In genomic region chr5:55993013-55993412, GRCh38 we compare ENCODE assay signal across 8 cellular contexts. TPM values are rescaled to one million over a fixed set of nuclear protein-coding genes. Genes with fewer than 3 reads are reported as not detected.
DNase-seq lines count a peak whose midpoint lies in the region; ATAC-seq, FAIRE-seq and TF ChIP-seq lines count a peak whose summit lies in the region.

No MANE protein-coding gene starts in this region.

- DNase-seq in A549 (ENCODE audit: low read depth in 1 of 2, low spot score in 1 of 2) = no peak
- peak; percentile 37 to 63 for DNase-seq in cardiac fibroblast (ENCODE audit: low read depth in 2 of 2)
- DNase-seq in mesothelial cell of epicardium (ENCODE audit: low spot score in 2 of 2, unreplicated experiment in 2 of 2) = no peak
- DNase-seq in SHP77 (lab: John Stamatoyannopoulos, UW) = no peak
- DNase-seq in GM12892 (ENCODE audit: insufficient read length) = no peak

- TF ChIP-seq CTCF in A549 (IDR thresholded peaks at IDR 0.05) (no peak), HEK293 (tag by site-specific recombination; IDR thresholded peaks at IDR 0.05) (no peak), cardiac fibroblast (IDR thresholded peaks at IDR 0.05; ENCODE audit: low read depth, low read length) (no peak), mesothelial cell of epicardium (IDR thresholded peaks at IDR 0.05; ENCODE audit: unreplicated experiment) (no peak)

- no peaks in the 10 kb centered on the region for H3K27me3 Mint-ChIP-seq in mesothelial cell of epicardium (ENCODE audit: low read depth)

- no peak for TF ChIP-seq POLR2A in A549 (IDR thresholded peaks at IDR 0.05; ENCODE audit: low read length)
- TF ChIP-seq POLR2A in GM12892 (IDR thresholded peaks at IDR 0.05; ENCODE audit: low read depth, low read length) = no peak

- H3K9me3 ChIP-seq in A549 (no peaks in the 10 kb centered on the region), HEK293 (ENCODE audit: control insufficient read depth, insufficient read depth, low read depth, low read length) (no peaks in the 10 kb centered on the region)

- peak overlapping the region; percentile 75 to 94 for H3K27ac ChIP-seq in A549
- no peak overlapping the region for H3K27ac ChIP-seq in HEK293 (ENCODE audit: extremely low read depth, low read depth, low read length)

- no peak for ATAC-seq in A549
- no peak for ATAC-seq in GM19452 (IDR thresholded peaks at IDR 0.05; ENCODE audit: unreplicated experiment)
- ATAC-seq in HG03469 (IDR thresholded peaks at IDR 0.05; ENCODE audit: unreplicated experiment) = no peak

- peaks cover 4% of the 10 kb centered on the region for H3K36me3 Mint-ChIP-seq in mesothelial cell of epicardium

- H3K27ac Mint-ChIP-seq in mesothelial cell of epicardium = peak overlapping the region; percentile 98

- POLR2A ChIA-PET in A549 (lab: Yijun Ruan, JAX) = no interaction called here
- POLR2A ChIA-PET in HEK293 (lab: Yijun Ruan, JAX) = interaction anchor here (0.6 kb wide), 1 partner anchor 87 kb away, joined by 9 read pairs; no protein-coding TSS in a partner anchor

- TF ChIP-seq RAD21 in A549 (conservative IDR thresholded peaks at IDR 0.05 in 1 of 2, IDR thresholded peaks at IDR 0.05 in 1 of 2) = no peak

- H3K9me3 Mint-ChIP-seq in mesothelial cell of epicardium = peaks cover 5% of the 10 kb centered on the region

- H3K4me3 ChIP-seq in A549 (peak overlapping the region; percentile 80), HEK293 (ENCODE audit: low read depth, low read length) (peak overlapping the region; percentile 85), cardiac fibroblast (replicated peaks in 1 of 2; ENCODE audit: low read depth in 2 of 2, low read length in 2 of 2) (peak overlapping the region; percentile 74 to 86)

- peak overlapping the region; percentile 90 for H3K4me3 Mint-ChIP-seq in mesothelial cell of epicardium

- H3K4me1 ChIP-seq in A549 (peaks cover 53% of the 10 kb centered on the region), HEK293 (ENCODE audit: control insufficient read depth, insufficient read depth, low read length) (peaks cover 15% of the 10 kb centered on the region)

- H3K36me3 ChIP-seq in HEK293 (ENCODE audit: control insufficient read depth in 2 of 2, insufficient read depth in 1 of 2, low read length in 2 of 2) = no peaks in the 10 kb centered on the region

- no peak for TF ChIP-seq EP300 in A549 (IDR thresholded peaks at IDR 0.05)

- CTCF ChIA-PET in A549 (lab: Yijun Ruan, JAX) = interaction anchor here (0.9 kb wide), 1 partner anchor 57 kb away, joined by 3 read pairs; no protein-coding TSS in a partner anchor
- CTCF ChIA-PET in HEK293 (lab: Yijun Ruan, JAX) = interaction anchor here (0.7 kb wide), 1 partner anchor 57 kb away, joined by 6 read pairs; no protein-coding TSS in a partner anchor

- peak overlapping the region; percentile 92 for H3K4me2 ChIP-seq in A549

- 28% methylated on average over 5 of the region's 5 CpGs for WGBS in A549 (ENCODE audit: missing lambda C conversion rate)

- peaks cover 57% of the 10 kb centered on the region for H3K4me1 Mint-ChIP-seq in mesothelial cell of epicardium

- FAIRE-seq in A549 (lab: Jason Lieb, UNC) (no peak), GM12892 (lab: Jason Lieb, UNC) (no peak)

TF ChIP-seq in A549, 52 proteins besides CTCF, POLR2A, EP300 and RAD21:
- TF ChIP-seq RNF2 (IDR thresholded peaks at IDR 0.05; ENCODE audit: borderline replicate concordance, low read depth) = no peak
- no peak for TF ChIP-seq JUN (IDR thresholded peaks at IDR 0.05)
- no peak for TF ChIP-seq HDAC2 (IDR thresholded peaks at IDR 0.05)
- TF ChIP-seq CBX2 (IDR thresholded peaks at IDR 0.05; ENCODE audit: borderline replicate concordance, low read depth) = no peak
- no peak for TF ChIP-seq ZNF302 (CRISPR knock-in tag; IDR thresholded peaks at IDR 0.05)
TF ChIP-seq in A549: peak in this region for 0.

TF ChIP-seq in HEK293, 187 proteins besides CTCF, POLR2A, EP300 and RAD21 (continues in another document):
- TF ChIP-seq ZNF423 (tag by site-specific recombination; IDR thresholded peaks at IDR 0.05) = no peak
- peak; percentile 51; the same call in 1 of the 2 replicates for TF ChIP-seq ZNF596 (tag by site-specific recombination; IDR thresholded peaks at IDR 0.05)
- TF ChIP-seq ZBTB17 (tag by site-specific recombination; IDR thresholded peaks at IDR 0.05) = 0 out of 2 replicates have a peak, but pooled peaks have one; percentile 33
- TF ChIP-seq ZNF394 (tag by site-specific recombination; IDR thresholded peaks at IDR 0.05; ENCODE audit: borderline replicate concordance) = peak; percentile 85; the same call in 1 of the 2 replicates
- TF ChIP-seq ZBTB8A (tag by site-specific recombination; IDR thresholded peaks at IDR 0.05) = peak; percentile 55
- TF ChIP-seq KLF9 (tag by site-specific recombination; IDR thresholded peaks at IDR 0.05; ENCODE audit: low read depth) = no peak
- 0 out of 2 replicates have a peak, but pooled peaks have one; percentile 27 for TF ChIP-seq ZEB2 (tag by site-specific recombination; IDR thresholded peaks at IDR 0.05)
- TF ChIP-seq GFI1B (tag by site-specific recombination; IDR thresholded peaks at IDR 0.05) = peak; percentile 53; the same call in 1 of the 2 replicates
- no peak for TF ChIP-seq ZNF670 (tag by site-specific recombination; IDR thresholded peaks at IDR 0.05; ENCODE audit: low read depth)
- no peak for TF ChIP-seq ZNF48 (tag by site-specific recombination; IDR thresholded peaks at IDR 0.05)
- TF ChIP-seq FEZF1 (tag by site-specific recombination; IDR thresholded peaks at IDR 0.05) = peak; percentile 97
- TF ChIP-seq ZNF664 (tag by site-specific recombination; IDR thresholded peaks at IDR 0.05) = peak; percentile 80; the same call in 1 of the 2 replicates
- TF ChIP-seq INSM2 (tag by site-specific recombination; IDR thresholded peaks at IDR 0.05) = no peak
- TF ChIP-seq WT1 (tag by site-specific recombination; IDR thresholded peaks at IDR 0.05) = peak; percentile 76
- peak; percentile 38; the same call in 1 of the 2 replicates for TF ChIP-seq ZNF24 (tag by site-specific recombination; IDR thresholded peaks at IDR 0.05)
- peak; percentile 79 for TF ChIP-seq SP7 (tag by site-specific recombination; IDR thresholded peaks at IDR 0.05)
- TF ChIP-seq OSR2 (tag by site-specific recombination; IDR thresholded peaks at IDR 0.05) = peak; percentile 65
- TF ChIP-seq ZNF555 (tag by site-specific recombination; conservative IDR thresholded peaks at IDR 0.05) = no peak
- TF ChIP-seq, protein P1, sequence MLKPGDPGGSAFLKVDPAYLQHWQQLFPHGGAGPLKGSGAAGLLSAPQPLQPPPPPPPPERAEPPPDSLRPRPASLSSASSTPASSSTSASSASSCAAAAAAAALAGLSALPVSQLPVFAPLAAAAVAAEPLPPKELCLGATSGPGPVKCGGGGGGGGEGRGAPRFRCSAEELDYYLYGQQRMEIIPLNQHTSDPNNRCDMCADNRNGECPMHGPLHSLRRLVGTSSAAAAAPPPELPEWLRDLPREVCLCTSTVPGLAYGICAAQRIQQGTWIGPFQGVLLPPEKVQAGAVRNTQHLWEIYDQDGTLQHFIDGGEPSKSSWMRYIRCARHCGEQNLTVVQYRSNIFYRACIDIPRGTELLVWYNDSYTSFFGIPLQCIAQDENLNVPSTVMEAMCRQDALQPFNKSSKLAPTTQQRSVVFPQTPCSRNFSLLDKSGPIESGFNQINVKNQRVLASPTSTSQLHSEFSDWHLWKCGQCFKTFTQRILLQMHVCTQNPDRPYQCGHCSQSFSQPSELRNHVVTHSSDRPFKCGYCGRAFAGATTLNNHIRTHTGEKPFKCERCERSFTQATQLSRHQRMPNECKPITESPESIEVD (tag by site-specific recombination; IDR thresholded peaks at IDR 0.05) = peak; percentile 95
- TF ChIP-seq IKZF3 (tag by site-specific recombination; IDR thresholded peaks at IDR 0.05) = peak; percentile 61; the same call in 1 of the 2 replicates
- TF ChIP-seq, protein P2, sequence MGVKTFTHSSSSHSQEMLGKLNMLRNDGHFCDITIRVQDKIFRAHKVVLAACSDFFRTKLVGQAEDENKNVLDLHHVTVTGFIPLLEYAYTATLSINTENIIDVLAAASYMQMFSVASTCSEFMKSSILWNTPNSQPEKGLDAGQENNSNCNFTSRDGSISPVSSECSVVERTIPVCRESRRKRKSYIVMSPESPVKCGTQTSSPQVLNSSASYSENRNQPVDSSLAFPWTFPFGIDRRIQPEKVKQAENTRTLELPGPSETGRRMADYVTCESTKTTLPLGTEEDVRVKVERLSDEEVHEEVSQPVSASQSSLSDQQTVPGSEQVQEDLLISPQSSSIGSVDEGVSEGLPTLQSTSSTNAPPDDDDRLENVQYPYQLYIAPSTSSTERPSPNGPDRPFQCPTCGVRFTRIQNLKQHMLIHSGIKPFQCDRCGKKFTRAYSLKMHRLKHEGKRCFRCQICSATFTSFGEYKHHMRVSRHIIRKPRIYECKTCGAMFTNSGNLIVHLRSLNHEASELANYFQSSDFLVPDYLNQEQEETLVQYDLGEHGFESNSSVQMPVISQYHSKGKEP (tag by site-specific recombination; IDR thresholded peaks at IDR 0.05) = 0 out of 2 replicates have a peak, but pooled peaks have one; percentile 29

RNA-seq across cellular contexts. Expression of gene IL6ST, which starts 1.8 kb away (rescaled TPM):
- polyA plus RNA-seq in A549 (2011; rRNA removed) (183 and 198 TPM in 2 replicates), A549 (2017; fragmentation: RNase III; extraction: RNeasy Plus Mini Kit Qiagen cat#74134 plus additional on column Dnase treatment) (45.1 to 53.9 TPM (median 46.2 TPM) in 3 replicates)
- 12.5 and 13.6 TPM in 2 replicates for polyA plus RNA-seq in A549 (2012; cell fraction: cytosol; rRNA removed)
- 5.4 and 9.5 TPM in 2 replicates for polyA plus RNA-seq in A549 (2012; cell fraction: nucleus; rRNA removed)
- polyA minus RNA-seq in A549 (2011; rRNA and poly(A)+ RNA removed) = 135 and 145 TPM in 2 replicates
- 373 to 381 TPM (median 374 TPM) in 3 replicates for total RNA-seq in mesothelial cell of epicardium
- polyA plus RNA-seq in GM12892 (2012; ENCODE audit: missing spikeins) = 6.4 TPM

Comparison
In these comparisons a context has a peak if more than half of its experiments do, and no peak if none do; other contexts are left out.
1. DNase-seq: peak in cardiac fibroblast (2 of 2); none in A549 (0 of 2), mesothelial cell of epicardium (0 of 2), SHP77 (0 of 2) and GM12892 (single experiment).
2. Peak in every context shown above with its lines, with median percentiles within 50 percentile points of each other: H3K4me3 ChIP-seq.